ENCODE assay signal across 16 cellular contexts in the genomic region with DNA sequence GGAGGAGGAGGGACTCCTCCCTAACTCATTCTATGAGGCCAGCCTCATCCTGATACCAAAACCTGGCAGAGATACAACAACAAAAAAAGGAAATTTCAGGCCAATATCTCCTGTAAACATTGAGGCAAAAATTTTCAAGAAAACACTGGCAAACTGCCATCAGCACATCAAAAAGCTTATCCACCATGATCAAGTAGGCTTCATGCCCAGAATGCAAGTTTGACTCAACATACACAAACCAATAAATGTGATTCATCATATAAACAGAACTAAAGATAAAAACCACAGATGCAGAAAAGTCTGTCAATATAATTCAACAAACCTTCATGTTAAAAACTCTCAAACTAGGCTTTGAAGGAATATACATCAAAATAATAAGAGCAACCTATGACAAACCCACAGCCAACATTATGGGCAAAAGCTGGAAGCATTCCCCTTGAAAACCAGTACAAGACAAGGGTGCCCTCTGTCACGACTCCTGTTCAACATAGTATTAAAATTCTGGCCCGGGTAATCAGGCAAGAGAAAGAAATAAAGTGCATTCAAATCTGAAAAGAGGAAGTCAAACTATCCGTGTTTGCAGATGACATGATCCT.
DNase-seq lines count a peak whose midpoint lies in the region; ATAC-seq and TF ChIP-seq lines count a peak whose summit lies in the region.
"Had no signal": no experiment of that assay in that cellular context is flagged by ENCODE, and none has a peak within 500 bp of the region (broad histone marks: within the 10 kb centered on the region; RNA-seq: fewer than 3 reads in every experiment).

No MANE protein-coding gene starts in this region.

- H3K9me3 ChIP-seq in ovary: no peaks in the 10 kb centered on the region

- no peak for TF ChIP-seq POLR2A in ovary (IDR thresholded peaks at IDR 0.05)

- no peaks in the 10 kb centered on the region for H3K36me3 ChIP-seq in ovary

- H3K27me3 ChIP-seq in ovary: no peaks in the 10 kb centered on the region

- no peak for TF ChIP-seq EP300 in ovary (IDR thresholded peaks at IDR 0.05)

- no peaks in the 10 kb centered on the region for H3K4me1 ChIP-seq in ovary (ENCODE audit: insufficient read depth)

- in situ Hi-C loops in G401 (cut with HindIII; ENCODE audit: low sequenced_read_pairs): no loop called here

- DNase-seq in Daoy (ENCODE audit: low read depth) (peak; percentile 28), NCI-H69 (lab: John Stamatoyannopoulos, UW) (peak; percentile 42), astrocyte of the hippocampus (ENCODE audit: low read depth, low spot score) (peak; percentile 36), glomerular endothelial cell (ENCODE audit: extremely low read depth, low read depth, low spot score) (peak; percentile 37), ovary (no peak), G401 (ENCODE audit: low spot score) (no peak)
- DNase-seq: activated CD4-positive, alpha-beta T cell treated with anti-CD3 and anti-CD28 coated beads for 4 hours; activated gamma-delta T cell treated with Interleukin-2 at 50 U/mL for 16 hours; effector memory CD8-positive, alpha-beta T cell; GM23248; NCI-H526 treated with DMSO at 0.1 percent for 48 hours; T-helper 9 cell had no signal

- no peak overlapping the region for H3K4me3 ChIP-seq in ovary
- H3K4me3 ChIP-seq: GM23248 had no signal

- WGBS in ovary, 3 donors: 47 to 61% (median 50%) methylated on average over 3 of the region's 3 CpGs

- intact Hi-C loops in ovary (cut with DNase I): loop anchor here in 1 of 4 donors (2.0 kb wide), 1 partner anchor 25 kb away; no protein-coding TSS in a partner anchor

- ATAC-seq in HG03457 (IDR thresholded peaks at IDR 0.05; ENCODE audit: unreplicated experiment): no peak
- no peak for ATAC-seq in HG03097 (IDR thresholded peaks at IDR 0.05; ENCODE audit: low FRiP score, unreplicated experiment)
- ATAC-seq: effector memory CD8-positive, alpha-beta T cell; HepG2; stimulated activated effector memory CD8-positive, alpha-beta T cell treated with anti-CD3 and anti-CD28 coated beads, Interleukin-12 subunit alpha, Interleukin-12 subunit beta, amount 100 ng/mL, for 72 hours had no signal

- TF ChIP-seq CTCF in ovary (IDR thresholded peaks at IDR 0.05): no peak

- no peak overlapping the region for H3K27ac ChIP-seq in ovary
- H3K27ac ChIP-seq: GM23248 had no signal

Comparison
In these comparisons a context has a peak if more than half of its experiments do, and no peak if none do; other contexts are left out.
1. DNase-seq: peak in Daoy (single experiment), NCI-H69 (single experiment), astrocyte of the hippocampus (single experiment) and glomerular endothelial cell (single experiment); none in ovary (0 of 5) and G401 (single experiment).